ENCODE assay signal across 9 cellular contexts in the genomic region with DNA sequence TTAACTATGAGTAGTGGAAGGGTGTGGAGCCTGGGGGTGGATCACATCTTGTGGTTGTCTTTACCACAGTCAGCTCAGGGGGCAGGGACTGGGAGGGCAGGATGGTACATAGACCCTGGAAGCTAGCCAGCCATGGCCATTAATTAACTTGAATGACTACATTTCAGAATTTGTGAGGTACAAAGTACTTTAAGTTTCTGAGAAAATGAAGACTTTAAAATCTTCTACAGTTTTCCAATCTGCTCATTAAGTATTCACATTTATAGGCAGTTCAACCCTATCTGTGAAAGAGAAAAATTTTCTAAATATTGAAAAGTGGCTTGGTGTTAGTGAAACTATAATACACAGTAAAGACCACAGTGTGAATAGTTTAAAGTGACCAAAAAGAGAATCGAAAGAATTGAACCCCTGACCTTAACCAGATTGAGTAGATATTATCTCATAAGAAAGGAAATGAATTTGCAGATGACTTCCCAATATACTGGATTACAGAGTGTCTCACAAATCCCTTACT.
DNase-seq lines count a peak whose midpoint lies in the region; ATAC-seq and TF ChIP-seq lines count a peak whose summit lies in the region.
"Had no signal": no experiment of that assay in that cellular context is flagged by ENCODE, and none has a peak within 500 bp of the region (broad histone marks: within the 10 kb centered on the region; RNA-seq: fewer than 3 reads in every experiment).

No MANE protein-coding gene starts in this region.

- TF ChIP-seq CTCF in GM13977 (IDR thresholded peaks at IDR 0.05; ENCODE audit: extremely low read depth, insufficient read depth, missing control alignments) (no peak), epithelial cell of proximal tubule (conservative IDR thresholded peaks at IDR 0.05; ENCODE audit: low read depth, low read length) (no peak)
- TF ChIP-seq CTCF in CD4-positive, alpha-beta T cell (IDR thresholded peaks at IDR 0.05), result no peak

- H3K4me1 Mint-ChIP-seq in CD4-positive, alpha-beta T cell (ENCODE audit: low read depth), result no peaks in the 10 kb centered on the region

- POLR2A ChIA-PET in HEK293T (lab: Yijun Ruan, JAX), result no interaction called here
- POLR2A ChIA-PET in CD4-positive, alpha-beta T cell (lab: Charles Lee), result no interaction called here

- in situ Hi-C loops in GM13977 (cut with MboI; ENCODE audit: low pct_unique_long_range_greater_than_20kb, low sequenced_read_pairs, unreplicated experiment), result no loop called here

- no peak overlapping the region for H3K27ac Mint-ChIP-seq in CD4-positive, alpha-beta T cell

- ATAC-seq in GM21528 (IDR thresholded peaks at IDR 0.05; ENCODE audit: low FRiP score, unreplicated experiment) (peak; percentile 90), HG03457 (IDR thresholded peaks at IDR 0.05; ENCODE audit: unreplicated experiment) (peak; percentile 89)
- ATAC-seq in CD4-positive, alpha-beta T cell (ENCODE audit: poor library complexity), result no peak

- DNase-seq in GM13977 (ENCODE audit: low spot score) (peak; percentile 21), epithelial cell of proximal tubule (ENCODE audit: low read depth) (peak; percentile 38), HEK293T (ENCODE audit: extremely low spot score) (no peak), nucleus accumbens (lab: John Stamatoyannopoulos, UW) (no peak), NCI-H524 treated with DMSO at 0.1 percent for 48 hours (lab: John Stamatoyannopoulos, UW) (no peak)
- DNase-seq in CD4-positive, alpha-beta T cell, result no peak
- DNase-seq: upper lobe of left lung had no signal

- H3K36me3 Mint-ChIP-seq in CD4-positive, alpha-beta T cell (ENCODE audit: low read depth), result no peaks in the 10 kb centered on the region

- H3K27me3 Mint-ChIP-seq in CD4-positive, alpha-beta T cell, result no peaks in the 10 kb centered on the region

- no peak overlapping the region for H3K4me3 ChIP-seq in epithelial cell of proximal tubule (ENCODE audit: low read depth, low read length)
- H3K4me3 ChIP-seq: upper lobe of left lung had no signal

- CTCF ChIA-PET in HEK293T (lab: Yijun Ruan, JAX), result no interaction called here
- CTCF ChIA-PET in CD4-positive, alpha-beta T cell (lab: Charles Lee), result no interaction called here

- no peaks in the 10 kb centered on the region for H3K9me3 ChIP-seq in CD4-positive, alpha-beta T cell (ENCODE audit: control insufficient read depth, low read length)
- H3K9me3 ChIP-seq: upper lobe of left lung had no signal

- no peak overlapping the region for H3K4me3 Mint-ChIP-seq in CD4-positive, alpha-beta T cell

- intact Hi-C loops in CD4-positive, alpha-beta T cell (cut with DNase I, micrococcal nuclease), result no loop called here

- H3K27me3 ChIP-seq in CD4-positive, alpha-beta T cell (ENCODE audit: control insufficient read depth, insufficient read depth, low read length), result no peaks in the 10 kb centered on the region
- H3K27me3 ChIP-seq: upper lobe of left lung had no signal

- no peak overlapping the region for H3K27ac ChIP-seq in CD4-positive, alpha-beta T cell (ENCODE audit: low read depth, low read length)
- H3K27ac ChIP-seq: upper lobe of left lung had no signal

- no peaks in the 10 kb centered on the region for H3K9me3 Mint-ChIP-seq in CD4-positive, alpha-beta T cell

TF ChIP-seq in HEK293T, 16 proteins besides CTCF, POLR2A, EP300 and RAD21:
- TF ChIP-seq ELF4 (IDR thresholded peaks at IDR 0.05), result no peak
- no peak for TF ChIP-seq ZNF384 (IDR thresholded peaks at IDR 0.05)
- no peak for TF ChIP-seq FOXM1 (IDR thresholded peaks at IDR 0.05; ENCODE audit: borderline replicate concordance)
- no peak for TF ChIP-seq FOXA1 (IDR thresholded peaks at IDR 0.05)
- TF ChIP-seq L3MBTL2 (conservative IDR thresholded peaks at IDR 0.05), result no peak
- no peak for TF ChIP-seq SUZ12 (IDR thresholded peaks at IDR 0.05)
- no peak for TF ChIP-seq TARDBP (IDR thresholded peaks at IDR 0.05)
- TF ChIP-seq LEF1 (IDR thresholded peaks at IDR 0.05; ENCODE audit: borderline replicate concordance), result no peak
- TF ChIP-seq ARNT (IDR thresholded peaks at IDR 0.05), result no peak
- no peak for TF ChIP-seq BHLHE40 (IDR thresholded peaks at IDR 0.05; ENCODE audit: borderline replicate concordance)
- TF ChIP-seq NFRKB (IDR thresholded peaks at IDR 0.05), result no peak

Comparison
In these comparisons a context has a peak if more than half of its experiments do, and no peak if none do; other contexts are left out.
1. DNase-seq: peak in GM13977 (single experiment) and epithelial cell of proximal tubule (single experiment); none in HEK293T (single experiment), nucleus accumbens (0 of 56), NCI-H524 treated with DMSO at 0.1 percent for 48 hours (single experiment) and CD4-positive, alpha-beta T cell (0 of 10).